In genomic region chr10:64598604-64599003, GRCh38 we compare ENCODE assay signal across 7 cellular contexts.
"Had no signal": no experiment of that assay in that cellular context is flagged by ENCODE, and none has a peak within 500 bp of the region (broad histone marks: within the 10 kb centered on the region; RNA-seq: fewer than 3 reads in every experiment).

No MANE protein-coding gene starts in this region.

- DNase-seq: H7, HFFc6, KG1 had no signal

- H3K4me1 ChIP-seq: HAP-1 had no signal

- ATAC-seq: GM23338, HCT116 had no signal

- H3K9me3 ChIP-seq: HAP-1 had no signal

- H3K4me3 ChIP-seq: GM23338, HAP-1 had no signal

- H3K4me2 ChIP-seq: GM23338 had no signal

- H3K27ac ChIP-seq: HL-60 had no signal

- H2AFZ ChIP-seq: GM23338 had no signal

- H3K36me3 ChIP-seq: HAP-1 had no signal
